In the genomic region with DNA sequence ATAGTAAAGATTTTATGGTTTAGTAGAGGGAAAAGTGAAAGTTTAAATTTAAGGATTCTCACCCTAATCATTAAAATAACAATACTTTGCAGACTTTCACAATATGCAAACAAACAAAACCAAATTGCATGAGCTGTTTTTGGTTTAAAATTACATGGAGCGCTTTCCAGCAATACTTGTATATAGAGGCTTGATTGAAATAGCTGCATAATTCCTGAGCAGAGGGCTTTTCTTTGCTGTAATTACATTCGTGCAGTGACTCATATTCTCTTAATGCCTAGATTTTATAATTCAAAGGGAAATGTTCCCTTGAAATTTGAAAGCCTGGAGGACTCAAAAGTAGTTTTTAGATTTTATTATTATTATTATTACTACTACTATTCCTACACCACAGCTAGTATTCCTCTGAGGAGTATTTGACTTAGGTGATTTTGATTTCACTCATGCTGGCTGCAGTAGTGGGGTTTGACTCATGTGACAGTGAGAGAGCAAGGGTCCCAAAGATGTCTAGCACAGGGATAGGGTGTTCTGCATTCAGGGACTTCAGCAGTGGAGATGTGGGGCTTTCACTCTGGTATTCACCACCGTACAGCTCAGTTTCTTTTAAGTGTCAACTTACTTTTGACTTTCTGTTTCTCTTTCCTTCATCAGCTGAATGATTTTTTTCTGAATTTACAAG, we compare ENCODE assay signal across 13 cellular contexts.
A peak's percentile ranks its signal among the peaks of the same experiment; 100 is the strongest.
DNase-seq lines count a peak whose midpoint lies in the region; ATAC-seq, FAIRE-seq and TF ChIP-seq lines count a peak whose summit lies in the region.
"Had no signal": no experiment of that assay in that cellular context is flagged by ENCODE, and none has a peak within 500 bp of the region (broad histone marks: within the 10 kb centered on the region; RNA-seq: fewer than 3 reads in every experiment).

No MANE protein-coding gene starts in this region.

- no peaks in the 10 kb centered on the region for H3K4me1 ChIP-seq in thyroid gland
- no peaks in the 10 kb centered on the region for H3K4me1 ChIP-seq in Peyer's patch
- H3K4me1 ChIP-seq in kidney (ENCODE audit: control insufficient read depth in 1 of 2, insufficient read depth in 1 of 2, low read depth in 1 of 2, low read length in 2 of 2) = no peaks in the 10 kb centered on the region
- H3K4me1 ChIP-seq: Caco-2 had no signal

- DNase-seq in GM20000 (ENCODE audit: low spot score) (peak; percentile 30), thyroid gland (no peak), Peyer's patch (no peak), kidney (no peak)
- no peak for DNase-seq in activated naive CD4-positive, alpha-beta T cell treated with anti-CD3 and anti-CD28 coated beads, Interleukin-2, amount 50 U/mL, for 72 hours (ENCODE audit: low spot score in 2 of 2)
- DNase-seq: Caco-2; naive thymus-derived CD8-positive, alpha-beta T cell had no signal

- 53 to 72% methylated on average over 3 of the region's 3 CpGs for whole genome bisulfite sequencing in thyroid gland, 2 donors

- ATAC-seq in GM18511 (IDR thresholded peaks at IDR 0.05; ENCODE audit: unreplicated experiment) (peak; percentile 88), HG02938 (IDR thresholded peaks at IDR 0.05; ENCODE audit: unreplicated experiment) (peak; percentile 90)
- ATAC-seq in activated naive CD4-positive, alpha-beta T cell treated with anti-CD3 and anti-CD28 coated beads, Interleukin-2, amount 50 U/mL, for 72 hours = no peak
- ATAC-seq: activated CD4-positive, CD25-positive, alpha-beta regulatory T cell treated with anti-CD3 and anti-CD28 coated beads, Interleukin-2, amount 50 U/mL, for 24 hours; HCT116; naive thymus-derived CD8-positive, alpha-beta T cell had no signal

- peak overlapping the region; percentile 48 for H3K27ac ChIP-seq in KOPT-K1 (ENCODE audit: low read depth, low read length, poor library complexity, severe bottlenecking)
- H3K27ac ChIP-seq in thyroid gland = no peak overlapping the region
- H3K27ac ChIP-seq in Peyer's patch = no peak overlapping the region
- no peak overlapping the region for H3K27ac ChIP-seq in kidney (ENCODE audit: low read depth in 2 of 2, low read length in 2 of 2)
- H3K27ac ChIP-seq: RWPE1 had no signal

- no peak for FAIRE-seq in kidney (lab: Jason Lieb, UNC)

- H3K9me3 Mint-ChIP-seq in activated naive CD4-positive, alpha-beta T cell treated with anti-CD3 and anti-CD28 coated beads, Interleukin-2, amount 50 U/mL, for 72 hours = peaks cover 4% of the 10 kb centered on the region in 2 donors

- H3K4me3 ChIP-seq in thyroid gland (replicated peaks in 1 of 3) (no peak overlapping the region), Peyer's patch (no peak overlapping the region), kidney (ENCODE audit: low read length in 2 of 2) (no peak overlapping the region)

- H3K27me3 ChIP-seq in thyroid gland (no peaks in the 10 kb centered on the region), Peyer's patch (no peaks in the 10 kb centered on the region)

- no peaks in the 10 kb centered on the region for H3K36me3 Mint-ChIP-seq in activated naive CD4-positive, alpha-beta T cell treated with anti-CD3 and anti-CD28 coated beads, Interleukin-2, amount 50 U/mL, for 72 hours

- intact Hi-C loops in thyroid gland (cut with DNase I) = no loop called here
- intact Hi-C loops in kidney (cut with DNase I) = no loop called here

- H3K27ac Mint-ChIP-seq in activated naive CD4-positive, alpha-beta T cell treated with anti-CD3 and anti-CD28 coated beads, Interleukin-2, amount 50 U/mL, for 72 hours = no peak overlapping the region
- H3K27ac Mint-ChIP-seq: naive thymus-derived CD8-positive, alpha-beta T cell had no signal

- no peak overlapping the region for H3K9ac ChIP-seq in kidney (ENCODE audit: low read length in 2 of 2)

- H3K9me3 ChIP-seq in KOPT-K1 (ENCODE audit: insufficient read depth, low read length, poor library complexity, severe bottlenecking) (no peaks in the 10 kb centered on the region), thyroid gland (no peaks in the 10 kb centered on the region), Peyer's patch (no peaks in the 10 kb centered on the region), kidney (ENCODE audit: control insufficient read depth in 1 of 2, low read length in 2 of 2) (no peaks in the 10 kb centered on the region)
- H3K9me3 ChIP-seq: Caco-2 had no signal

- no peaks in the 10 kb centered on the region for H3K36me3 ChIP-seq in KOPT-K1 (ENCODE audit: insufficient read depth, low read length)
- H3K36me3 ChIP-seq in thyroid gland = no peaks in the 10 kb centered on the region
- H3K36me3 ChIP-seq in Peyer's patch = no peaks in the 10 kb centered on the region
- no peaks in the 10 kb centered on the region for H3K36me3 ChIP-seq in kidney (ENCODE audit: control insufficient read depth in 1 of 2, insufficient read depth in 2 of 2, low read length in 2 of 2)

- TF ChIP-seq POLR2A in thyroid gland (IDR thresholded peaks at IDR 0.05) = no peak
- no peak for TF ChIP-seq POLR2A in Peyer's patch (IDR thresholded peaks at IDR 0.05)

- no peak for TF ChIP-seq CTCF in GM20000 (IDR thresholded peaks at IDR 0.05; ENCODE audit: extremely low read depth, missing control alignments)
- no peak for TF ChIP-seq CTCF in thyroid gland (IDR thresholded peaks at IDR 0.05)
- TF ChIP-seq CTCF in Peyer's patch (IDR thresholded peaks at IDR 0.05) = no peak
- no peak for TF ChIP-seq CTCF in kidney (IDR thresholded peaks at IDR 0.05; ENCODE audit: borderline replicate concordance, extremely low read depth, insufficient read depth)

Comparison
In these comparisons a context has a peak if more than half of its experiments do, and no peak if none do; other contexts are left out.
1. ATAC-seq: peak in GM18511 (single experiment) and HG02938 (single experiment); none in activated naive CD4-positive, alpha-beta T cell treated with anti-CD3 and anti-CD28 coated beads, Interleukin-2, amount 50 U/mL, for 72 hours (0 of 2).